In the genomic region with DNA sequence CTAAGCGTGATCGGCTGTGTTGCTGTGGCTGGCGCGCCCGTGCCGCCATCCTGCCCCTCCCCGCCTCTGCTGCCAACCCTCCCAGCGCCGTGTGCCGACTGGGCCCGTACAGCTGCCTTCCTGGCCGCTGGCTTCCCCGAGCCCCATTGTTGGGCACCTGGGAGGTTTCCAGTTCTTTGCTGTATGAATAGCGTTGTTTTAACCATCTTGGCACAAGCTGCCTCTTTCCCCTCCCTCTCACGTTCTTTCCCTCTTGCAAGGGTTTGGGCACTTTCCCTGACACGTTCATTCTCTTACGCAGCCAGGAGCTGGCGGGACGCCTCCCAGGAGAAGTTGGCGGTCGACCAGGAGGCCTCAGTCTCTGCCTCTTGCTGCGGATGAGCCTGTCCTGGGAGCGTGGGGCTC, we compare ENCODE assay signal across 1 cellular context.
TF ChIP-seq lines count a peak whose summit lies in the region.

No MANE protein-coding gene starts in this region.

TF ChIP-seq in GM23338, 12 proteins besides CTCF, POLR2A, EP300 and RAD21 (continued from another document):
- TF ChIP-seq, protein P1, sequence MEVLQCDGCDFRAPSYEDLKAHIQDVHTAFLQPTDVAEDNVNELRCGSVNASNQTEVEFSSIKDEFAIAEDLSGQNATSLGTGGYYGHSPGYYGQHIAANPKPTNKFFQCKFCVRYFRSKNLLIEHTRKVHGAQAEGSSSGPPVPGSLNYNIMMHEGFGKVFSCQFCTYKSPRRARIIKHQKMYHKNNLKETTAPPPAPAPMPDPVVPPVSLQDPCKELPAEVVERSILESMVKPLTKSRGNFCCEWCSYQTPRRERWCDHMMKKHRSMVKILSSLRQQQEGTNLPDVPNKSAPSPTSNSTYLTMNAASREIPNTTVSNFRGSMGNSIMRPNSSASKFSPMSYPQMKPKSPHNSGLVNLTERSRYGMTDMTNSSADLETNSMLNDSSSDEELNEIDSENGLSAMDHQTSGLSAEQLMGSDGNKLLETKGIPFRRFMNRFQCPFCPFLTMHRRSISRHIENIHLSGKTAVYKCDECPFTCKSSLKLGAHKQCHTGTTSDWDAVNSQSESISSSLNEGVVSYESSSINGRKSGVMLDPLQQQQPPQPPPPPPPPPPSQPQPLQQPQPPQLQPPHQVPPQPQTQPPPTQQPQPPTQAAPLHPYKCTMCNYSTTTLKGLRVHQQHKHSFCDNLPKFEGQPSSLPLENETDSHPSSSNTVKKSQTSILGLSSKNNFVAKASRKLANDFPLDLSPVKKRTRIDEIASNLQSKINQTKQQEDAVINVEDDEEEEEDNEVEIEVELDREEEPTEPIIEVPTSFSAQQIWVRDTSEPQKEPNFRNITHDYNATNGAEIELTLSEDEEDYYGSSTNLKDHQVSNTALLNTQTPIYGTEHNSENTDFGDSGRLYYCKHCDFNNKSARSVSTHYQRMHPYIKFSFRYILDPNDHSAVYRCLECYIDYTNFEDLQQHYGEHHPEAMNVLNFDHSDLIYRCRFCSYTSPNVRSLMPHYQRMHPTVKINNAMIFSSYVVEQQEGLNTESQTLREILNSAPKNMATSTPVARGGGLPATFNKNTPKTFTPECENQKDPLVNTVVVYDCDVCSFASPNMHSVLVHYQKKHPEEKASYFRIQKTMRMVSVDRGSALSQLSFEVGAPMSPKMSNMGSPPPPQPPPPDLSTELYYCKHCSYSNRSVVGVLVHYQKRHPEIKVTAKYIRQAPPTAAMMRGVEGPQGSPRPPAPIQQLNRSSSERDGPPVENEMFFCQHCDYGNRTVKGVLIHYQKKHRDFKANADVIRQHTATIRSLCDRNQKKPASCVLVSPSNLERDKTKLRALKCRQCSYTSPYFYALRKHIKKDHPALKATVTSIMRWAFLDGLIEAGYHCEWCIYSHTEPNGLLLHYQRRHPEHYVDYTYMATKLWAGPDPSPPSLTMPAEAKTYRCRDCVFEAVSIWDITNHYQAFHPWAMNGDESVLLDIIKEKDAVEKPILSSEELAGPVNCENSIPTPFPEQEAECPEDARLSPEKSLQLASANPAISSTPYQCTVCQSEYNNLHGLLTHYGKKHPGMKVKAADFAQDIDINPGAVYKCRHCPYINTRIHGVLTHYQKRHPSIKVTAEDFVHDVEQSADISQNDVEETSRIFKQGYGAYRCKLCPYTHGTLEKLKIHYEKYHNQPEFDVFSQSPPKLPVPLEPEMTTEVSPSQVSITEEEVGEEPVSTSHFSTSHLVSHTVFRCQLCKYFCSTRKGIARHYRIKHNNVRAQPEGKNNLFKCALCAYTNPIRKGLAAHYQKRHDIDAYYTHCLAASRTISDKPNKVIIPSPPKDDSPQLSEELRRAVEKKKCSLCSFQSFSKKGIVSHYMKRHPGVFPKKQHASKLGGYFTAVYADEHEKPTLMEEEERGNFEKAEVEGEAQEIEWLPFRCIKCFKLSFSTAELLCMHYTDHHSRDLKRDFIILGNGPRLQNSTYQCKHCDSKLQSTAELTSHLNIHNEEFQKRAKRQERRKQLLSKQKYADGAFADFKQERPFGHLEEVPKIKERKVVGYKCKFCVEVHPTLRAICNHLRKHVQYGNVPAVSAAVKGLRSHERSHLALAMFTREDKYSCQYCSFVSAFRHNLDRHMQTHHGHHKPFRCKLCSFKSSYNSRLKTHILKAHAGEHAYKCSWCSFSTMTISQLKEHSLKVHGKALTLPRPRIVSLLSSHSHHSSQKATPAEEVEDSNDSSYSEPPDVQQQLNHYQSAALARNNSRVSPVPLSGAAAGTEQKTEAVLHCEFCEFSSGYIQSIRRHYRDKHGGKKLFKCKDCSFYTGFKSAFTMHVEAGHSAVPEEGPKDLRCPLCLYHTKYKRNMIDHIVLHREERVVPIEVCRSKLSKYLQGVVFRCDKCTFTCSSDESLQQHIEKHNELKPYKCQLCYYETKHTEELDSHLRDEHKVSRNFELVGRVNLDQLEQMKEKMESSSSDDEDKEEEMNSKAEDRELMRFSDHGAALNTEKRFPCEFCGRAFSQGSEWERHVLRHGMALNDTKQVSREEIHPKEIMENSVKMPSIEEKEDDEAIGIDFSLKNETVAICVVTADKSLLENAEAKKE (CRISPR knock-in tag; IDR thresholded peaks at IDR 0.05), result no peak
- TF ChIP-seq STAT1 (IDR thresholded peaks at IDR 0.05; ENCODE audit: unreplicated experiment), result no peak
- TF ChIP-seq REST (IDR thresholded peaks at IDR 0.05; ENCODE audit: unreplicated experiment), result no peak
- TF ChIP-seq CREB1 (CRISPR knock-in tag; IDR thresholded peaks at IDR 0.05; ENCODE audit: low read depth), result no peak
TF ChIP-seq in GM23338: peak in this region for 0.
